In genomic region chr18:28457784-28458183, GRCh38 we compare ENCODE assay signal across 30 cellular contexts.
"Had no signal": no experiment of that assay in that cellular context is flagged by ENCODE, and none has a peak within 500 bp of the region (broad histone marks: within the 10 kb centered on the region; RNA-seq: fewer than 3 reads in every experiment).

No MANE protein-coding gene starts in this region.

- H3K27ac Mint-ChIP-seq: immature natural killer cell; mesothelial cell of epicardium; natural killer cell treated with Interleukin-12 subunit alpha and Interleukin-12 subunit beta and Interleukin-15 and Interleukin-18, amount 100 ng/mL, for 72 hours; stimulated activated effector memory CD8-positive, alpha-beta T cell treated with anti-CD3 and anti-CD28 coated beads, Interleukin-12 subunit alpha, Interleukin-12 subunit beta, amount 100 ng/mL, for 72 hours; stimulated activated naive CD8-positive, alpha-beta T cell treated with anti-CD3 and anti-CD28 coated beads, Interleukin-15, Interleukin-2, amounts not matched to agents 100 ng/mL and 50 ng/mL, for 24 hours had no signal

- FAIRE-seq: islet of Langerhans, kidney, pancreas, small intestine, urothelium cell line had no signal

- H3K9me3 Mint-ChIP-seq: mesothelial cell of epicardium had no signal

- H3K27me3 Mint-ChIP-seq: naive B cell; natural killer cell treated with Interleukin-12 subunit alpha and Interleukin-12 subunit beta and Interleukin-15 and Interleukin-18, amount 100 ng/mL, for 72 hours; stimulated activated naive CD8-positive, alpha-beta T cell treated with anti-CD3 and anti-CD28 coated beads, Interleukin-15, Interleukin-2, amounts not matched to agents 100 ng/mL and 50 ng/mL, for 24 hours had no signal

- H3K27me3 ChIP-seq: pancreas, sigmoid colon, spleen, suprapubic skin, tibial artery, upper lobe of right lung had no signal

- H3K36me3 Mint-ChIP-seq: mesothelial cell of epicardium; naive B cell; natural killer cell treated with Interleukin-12 subunit alpha and Interleukin-12 subunit beta and Interleukin-15 and Interleukin-18, amount 100 ng/mL, for 72 hours; stimulated activated effector memory CD8-positive, alpha-beta T cell treated with anti-CD3 and anti-CD28 coated beads, Interleukin-12 subunit alpha, Interleukin-12 subunit beta, amount 100 ng/mL, for 72 hours had no signal

- DNase-seq: hypothalamus; immature natural killer cell; kidney; left colon; left ventricle myocardium inferior; mesendoderm; naive B cell; nucleus accumbens; pancreas; posterior cingulate gyrus; retina; right cardiac atrium; sigmoid colon; small intestine; spleen; stimulated activated CD4-positive, alpha-beta T cell treated with anti-CD3 and anti-CD28 coated beads, Interleukin-4, amount 100 ng/mL, for 24 hours; stimulated activated naive CD4-positive, alpha-beta T cell; tibial artery; trophoblast cell; upper lobe of right lung had no signal

- H3K4me3 ChIP-seq: left ventricle myocardium inferior, lung, pancreas, prostate gland, sigmoid colon, spleen, suprapubic skin, thoracic aorta, tibial artery, upper lobe of right lung had no signal

- H3K4me1 ChIP-seq: left ventricle myocardium inferior, pancreas, prostate gland, sigmoid colon, spleen, suprapubic skin, tibial artery, upper lobe of right lung had no signal

- H3K27ac ChIP-seq: left ventricle myocardium inferior, pancreas, prostate gland, sigmoid colon, spleen, suprapubic skin, thoracic aorta, tibial artery, upper lobe of right lung had no signal

- H3K4me3 Mint-ChIP-seq: immature natural killer cell; mesothelial cell of epicardium; naive B cell; natural killer cell treated with Interleukin-12 subunit alpha and Interleukin-12 subunit beta and Interleukin-15 and Interleukin-18, amount 100 ng/mL, for 72 hours; stimulated activated effector memory CD8-positive, alpha-beta T cell treated with anti-CD3 and anti-CD28 coated beads, Interleukin-12 subunit alpha, Interleukin-12 subunit beta, amount 100 ng/mL, for 72 hours; stimulated activated naive CD8-positive, alpha-beta T cell treated with anti-CD3 and anti-CD28 coated beads, Interleukin-15, Interleukin-2, amounts not matched to agents 100 ng/mL and 50 ng/mL, for 24 hours had no signal

- H3K9me3 ChIP-seq: left ventricle myocardium inferior, pancreas, prostate gland, sigmoid colon, spleen, suprapubic skin, thoracic aorta, tibial artery, upper lobe of right lung had no signal

- H3K4me1 Mint-ChIP-seq: immature natural killer cell; mesothelial cell of epicardium; naive B cell; stimulated activated effector memory CD8-positive, alpha-beta T cell treated with anti-CD3 and anti-CD28 coated beads, Interleukin-12 subunit alpha, Interleukin-12 subunit beta, amount 100 ng/mL, for 72 hours had no signal

- H3K36me3 ChIP-seq: left ventricle myocardium inferior, pancreas, prostate gland, sigmoid colon, spleen, suprapubic skin, thoracic aorta, tibial artery, upper lobe of right lung had no signal
